ENCODE assay signal across 1 cellular context in genomic region chr1:28668956-28669719, GRCh38.
A peak's percentile ranks its signal among the peaks of the same experiment; 100 is the strongest.
TF ChIP-seq lines count a peak whose summit lies in the region.

No MANE protein-coding gene starts in this region.

TF ChIP-seq in HEK293, 187 proteins besides CTCF, POLR2A, EP300 and RAD21 (continued from another document):
- TF ChIP-seq ZIC2 (tag by site-specific recombination; IDR thresholded peaks at IDR 0.05) (peak; percentile 47), ZNF501 (tag by site-specific recombination; IDR thresholded peaks at IDR 0.05) (0 out of 2 replicates have a peak, but pooled peaks have one; percentile 29), YY1 (tag by site-specific recombination; IDR thresholded peaks at IDR 0.05) (0 out of 2 replicates have a peak, but pooled peaks have one; percentile 16), SP3 (tag by site-specific recombination; IDR thresholded peaks at IDR 0.05) (0 out of 2 replicates have a peak, but pooled peaks have one; percentile 39)
